In the genomic region with DNA sequence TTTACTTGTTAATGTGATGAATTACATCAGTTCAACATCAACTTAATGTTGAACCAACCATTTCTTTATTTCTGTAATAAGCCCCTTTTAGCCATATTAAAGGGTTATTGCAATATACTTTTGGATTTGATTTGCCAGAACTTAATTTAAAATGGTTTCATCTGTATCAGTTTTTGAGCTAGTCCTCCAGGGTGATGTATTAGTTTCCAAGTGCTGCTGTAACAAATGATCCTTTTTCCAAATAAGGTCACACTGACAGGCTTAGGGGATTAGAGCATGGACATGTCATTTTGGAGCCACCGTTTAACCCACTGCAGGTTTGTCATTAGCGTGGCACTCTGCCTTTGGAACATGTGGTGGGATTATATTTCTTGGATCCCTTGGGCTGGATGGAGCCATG, we compare ENCODE assay signal across 27 cellular contexts.
"Had no signal": no experiment of that assay in that cellular context is flagged by ENCODE, and none has a peak within 500 bp of the region (broad histone marks: within the 10 kb centered on the region; RNA-seq: fewer than 3 reads in every experiment).

No MANE protein-coding gene starts in this region.

- H3K4me3 ChIP-seq: stomach, suprapubic skin, testis, thoracic aorta, thyroid gland, tibial artery, tibial nerve, transverse colon, upper lobe of left lung, upper lobe of right lung, uterus, vagina had no signal

- ATAC-seq: stimulated activated effector memory CD8-positive, alpha-beta T cell treated with anti-CD3 and anti-CD28 coated beads, Interleukin-12 subunit alpha, Interleukin-12 subunit beta, amount 100 ng/mL, for 72 hours; stimulated activated memory B cell treated with anti-CD40 and anti-IgM and Interleukin-4, amounts not matched to agents 10 μg/mL and 1 μg/mL and 100 μg/mL, for 72 hours; stimulated activated naive B cell treated with anti-CD40 and anti-IgM and Interleukin-4, amounts not matched to agents 10 μg/mL and 1 μg/mL and 100 μg/mL, for 72 hours; stimulated activated naive CD8-positive, alpha-beta T cell treated with anti-CD3 and anti-CD28 coated beads, Interleukin-15, amount 100 ng/mL, for 72 hours; stimulated activated naive CD8-positive, alpha-beta T cell treated with anti-CD3 and anti-CD28 coated beads, Interleukin-15, Interleukin-2, amounts not matched to agents 100 U/mL and 50 U/mL, for 24 hours; upper lobe of right lung had no signal

- FAIRE-seq: urothelium cell line had no signal

- H3K27me3 ChIP-seq: stomach, suprapubic skin, testis, thyroid gland, tibial artery, tibial nerve, transverse colon, upper lobe of left lung, upper lobe of right lung, uterus, vagina had no signal

- DNase-seq: stimulated activated CD4-positive, alpha-beta T cell treated with anti-CD3 and anti-CD28 coated beads, Interleukin-2, amount 100 ng/mL, for 48 hours; stimulated activated CD4-positive, alpha-beta T cell treated with anti-CD3 and anti-CD28 coated beads, Interleukin-4, amount 100 ng/mL, for 1 hour; stimulated activated CD4-positive, alpha-beta T cell treated with anti-CD3 and anti-CD28 coated beads, Interleukin-4, amount 100 ng/mL, for 24 hours; stimulated activated CD4-positive, alpha-beta T cell treated with anti-CD3 and anti-CD28 coated beads, Interleukin-4, amount 100 ng/mL, for 4 hours; stimulated activated CD8-positive, alpha-beta memory T cell treated with anti-CD3 and anti-CD28 coated beads, Interleukin-4, amount 100 ng/mL, for 48 hours; stimulated activated naive B cell treated with anti-CD40 and anti-IgM and Interleukin-4, amounts not matched to agents 10 μg/mL and 1 μg/mL and 100 μg/mL, for 72 hours; stimulated activated naive CD4-positive, alpha-beta T cell; stimulated activated naive CD4-positive, alpha-beta T cell treated with Interleukin-2 at 50 U/mL for 16 hours; stimulated activated naive CD8-positive, alpha-beta T cell treated with anti-CD3 and anti-CD28 coated beads, Interleukin-15, amount 100 ng/mL, for 72 hours; stimulated activated naive CD8-positive, alpha-beta T cell treated with anti-CD3 and anti-CD28 coated beads, Interleukin-15, Interleukin-2, amounts not matched to agents 100 U/mL and 50 U/mL, for 24 hours; stomach; substantia nigra; testis; thyroid gland; tibial artery; transverse colon; trophoblast cell; upper lobe of left lung; upper lobe of right lung; uterus had no signal

- H3K27ac ChIP-seq: stomach, suprapubic skin, testis, thoracic aorta, thyroid gland, tibial artery, tibial nerve, transverse colon, upper lobe of left lung, upper lobe of right lung, uterus, vagina had no signal

- H3K36me3 ChIP-seq: stomach, suprapubic skin, thoracic aorta, thyroid gland, tibial artery, tibial nerve, transverse colon, upper lobe of left lung, upper lobe of right lung, uterus, vagina had no signal

- H3K9me3 ChIP-seq: suprapubic skin, testis, thoracic aorta, thyroid gland, tibial artery, tibial nerve, transverse colon, upper lobe of left lung, upper lobe of right lung, uterus, vagina had no signal

- H3K4me1 ChIP-seq: stomach, suprapubic skin, testis, thyroid gland, tibial artery, tibial nerve, transverse colon, upper lobe of left lung, upper lobe of right lung, uterus, vagina had no signal
